Comparison of ENCODE assay signal across 8 cellular contexts in genomic region chr16:2683041-2683440, GRCh38. TPM values are rescaled to one million over a fixed set of nuclear protein-coding genes. Genes with fewer than 3 reads are reported as not detected.
DNase-seq lines count a peak whose midpoint lies in the region; ATAC-seq, FAIRE-seq and TF ChIP-seq lines count a peak whose summit lies in the region.
"Not testable (repeated sequence)": the region's sequence is repeated elsewhere in the genome, so short reads cannot be mapped to it uniquely, and the experiment has no call there.

No MANE protein-coding gene starts in this region.

- peak overlapping the region; percentile 33 for H3K4me2 ChIP-seq in GM12878 (ENCODE audit: control insufficient read depth, insufficient read depth)
- H3K4me2 ChIP-seq in neural cell (ENCODE audit: low read length): peak overlapping the region; percentile 44

- H2AFZ ChIP-seq in GM12878 (ENCODE audit: control insufficient read depth, low read depth, low read length); neural cell (ENCODE audit: low read depth, low read length): not testable (repeated sequence)

- intact Hi-C loops in CD4-positive, alpha-beta T cell (cut with DNase I, micrococcal nuclease): loop anchor here in 1 of 2 experiments (5.0 kb wide), 1 partner anchor 636 kb away; the partner anchor contains the start of genes NTHL1 and TSC2
- intact Hi-C loops in GM12878 (cut with micrococcal nuclease; ENCODE audit: unreplicated experiment): loop anchor here (2.0 to 10.0 kb wide), 2 partner anchors 38 to 148 kb away; partner anchors contain the start of genes CEMP1, PDPK1 and PRSS27
- intact Hi-C loops in kidney (cut with DNase I): not testable (repeated sequence)

- POLR2A ChIA-PET in CD4-positive, alpha-beta T cell (lab: Charles Lee): interaction anchor here (0.6 to 1.7 kb wide), 5 partner anchors 8 to 229 kb away, joined by 3 to 9 read pairs (median 5); partner anchors contain the start of gene FLYWCH1
- POLR2A ChIA-PET in GM12878 (lab: Charles Lee): interaction anchor here (1.0 to 2.0 kb wide), 2 partner anchors 71 to 229 kb away, joined by 3 to 5 read pairs; partner anchors contain the start of gene FLYWCH1

- TF ChIP-seq CTCF in CD4-positive, alpha-beta T cell (IDR thresholded peaks at IDR 0.05); VCaP (conservative IDR thresholded peaks at IDR 0.05); GM12878 (IDR thresholded peaks at IDR 0.05 in 2 of 3, conservative IDR thresholded peaks at IDR 0.05 in 1 of 3; ENCODE audit: control insufficient read depth in 2 of 3, extremely low read depth in 1 of 3, insufficient read depth in 1 of 3, low read depth in 3 of 3, low read length in 3 of 3); kidney (IDR thresholded peaks at IDR 0.05; ENCODE audit: borderline replicate concordance, extremely low read depth, insufficient read depth); neural cell (IDR thresholded peaks at IDR 0.05; ENCODE audit: poor library complexity, severe bottlenecking): not testable (repeated sequence)

- H3K4me3 Mint-ChIP-seq in CD4-positive, alpha-beta T cell: peak overlapping the region; percentile 96

- H3K4me3 ChIP-seq in Jurkat, Clone E6-1 (ENCODE audit: low read length): peak overlapping the region; percentile 97
- H3K4me3 ChIP-seq in GM12878 (peak overlapping the region; percentile 94), kidney (ENCODE audit: low read length in 2 of 2) (peak overlapping the region; percentile 95), neural cell (ENCODE audit: low read length) (peak overlapping the region; percentile 96), subcutaneous abdominal adipose tissue (ENCODE audit: low read depth in 1 of 5, low read length in 5 of 5) (peak overlapping the region; percentile 84 to 100 (median 97))

- peak overlapping the region; percentile 91 for H3K27ac Mint-ChIP-seq in CD4-positive, alpha-beta T cell

- not testable (repeated sequence) for H3K9me2 ChIP-seq in neural cell (ENCODE audit: insufficient read depth, low read length)

- 2% methylated on average over 12 of the region's 13 CpGs for WGBS in GM12878 (ENCODE audit: insufficient coverage, insufficient replicate concordance, low lambda C conversion rate, missing lambda C conversion rate)

- not testable (repeated sequence) for TF ChIP-seq RAD21 in GM12878 (IDR thresholded peaks at IDR 0.05; ENCODE audit: insufficient read depth, low read depth, low read length); neural cell (conservative IDR thresholded peaks at IDR 0.05)

- not testable (repeated sequence) for H3K9me3 Mint-ChIP-seq in CD4-positive, alpha-beta T cell

- not testable (repeated sequence) for DNase-seq in CD4-positive, alpha-beta T cell; Jurkat, Clone E6-1 (ENCODE audit: low read depth, low spot score); GM12878 (ENCODE audit: low read depth, low spot score); kidney
- DNase-seq in erythroblast (lab: John Stamatoyannopoulos, UW): peak; percentile 43 to 55

- not testable (repeated sequence) for H3K4me1 ChIP-seq in GM12878 (ENCODE audit: control insufficient read depth, insufficient read depth, low read length); kidney (ENCODE audit: control insufficient read depth in 1 of 2, insufficient read depth in 1 of 2, low read depth in 1 of 2, low read length in 2 of 2)
- peaks cover 0 to 40% (median 31%) of the 10 kb centered on the region in 5 donors for H3K4me1 ChIP-seq in subcutaneous abdominal adipose tissue (ENCODE audit: control insufficient read depth in 5 of 5, insufficient read depth in 5 of 5, low read length in 5 of 5)

- H3K4me1 Mint-ChIP-seq in CD4-positive, alpha-beta T cell (ENCODE audit: low read depth): peaks cover 25% of the 10 kb centered on the region

- TF ChIP-seq EP300 in GM12878 (IDR thresholded peaks at IDR 0.05; ENCODE audit: borderline replicate concordance in 1 of 2, control insufficient read depth in 1 of 2, low read depth in 2 of 2, low read length in 2 of 2); neural cell (conservative IDR thresholded peaks at IDR 0.05; ENCODE audit: poor library complexity, severe bottlenecking): not testable (repeated sequence)

- H3K36me3 ChIP-seq in GM12878 (ENCODE audit: control insufficient read depth in 2 of 2, insufficient read depth in 2 of 2, low read length in 1 of 2); kidney (ENCODE audit: control insufficient read depth in 1 of 2, insufficient read depth in 2 of 2, low read length in 2 of 2); neural cell (ENCODE audit: insufficient read depth, low read length); subcutaneous abdominal adipose tissue (ENCODE audit: control insufficient read depth in 5 of 5, insufficient read depth in 5 of 5, low read length in 5 of 5): not testable (repeated sequence)

- not testable (repeated sequence) for H4K20me1 ChIP-seq in GM12878 (ENCODE audit: control insufficient read depth, insufficient read depth); neural cell (ENCODE audit: insufficient read depth)

- peaks cover 38% of the 10 kb centered on the region for H3K79me2 ChIP-seq in GM12878 (ENCODE audit: control insufficient read depth, insufficient read depth, low read length)
- H3K79me2 ChIP-seq in neural cell (replicated peaks; ENCODE audit: insufficient read depth, low read length): peaks cover 19% of the 10 kb centered on the region

- BruUV-seq in GM12878 (replicated peaks; lab: Mats Ljungman, UMichigan): not testable (repeated sequence)

- peak overlapping the region; percentile 66 for H3K27ac ChIP-seq in CD4-positive, alpha-beta T cell (ENCODE audit: low read depth, low read length)
- peak overlapping the region; percentile 82 for H3K27ac ChIP-seq in VCaP
- peak overlapping the region; percentile 82 for H3K27ac ChIP-seq in GM12878 (ENCODE audit: control insufficient read depth, insufficient read depth)
- H3K27ac ChIP-seq in kidney (ENCODE audit: low read depth in 2 of 2, low read length in 2 of 2): peak overlapping the region; percentile 79 to 85
- peak overlapping the region; percentile 58 for H3K27ac ChIP-seq in neural cell (ENCODE audit: low read length)
- H3K27ac ChIP-seq in subcutaneous abdominal adipose tissue (ENCODE audit: low read depth, low read length): peak overlapping the region; percentile 76

- peak overlapping the region; percentile 95 for H3K9ac ChIP-seq in GM12878 (ENCODE audit: control insufficient read depth, insufficient read depth, low read length)
- peak overlapping the region; percentile 87 to 93 for H3K9ac ChIP-seq in kidney (ENCODE audit: low read length in 2 of 2)
- peak overlapping the region; percentile 86 for H3K9ac ChIP-seq in neural cell (ENCODE audit: low read length)
- peak overlapping the region; percentile 84 to 97 (median 96) for H3K9ac ChIP-seq in subcutaneous abdominal adipose tissue (ENCODE audit: low read length in 5 of 5)

- SMC1A ChIA-PET in GM12878 (lab: Charles Lee; ENCODE audit: uncharacterized antibody, unreplicated experiment): not testable (repeated sequence)

- in situ Hi-C loops in GM12878 (cut with MboI): not testable (repeated sequence)

- TF ChIP-seq POLR2A in GM12878 (IDR thresholded peaks at IDR 0.05; ENCODE audit: low read depth, low read length); erythroblast (IDR thresholded peaks at IDR 0.05; ENCODE audit: low read length): not testable (repeated sequence)

- H3F3A ChIP-seq in neural cell (ENCODE audit: insufficient read depth, low read length, poor library complexity, severe bottlenecking): not testable (repeated sequence)

- ATAC-seq in CD4-positive, alpha-beta T cell (ENCODE audit: poor library complexity); GM12878: not testable (repeated sequence)

- FAIRE-seq in GM12878 (lab: Jason Lieb, UNC); kidney (lab: Jason Lieb, UNC): not testable (repeated sequence)

- not testable (repeated sequence) for H3K27me3 Mint-ChIP-seq in CD4-positive, alpha-beta T cell

- not testable (repeated sequence) for H3K36me3 Mint-ChIP-seq in CD4-positive, alpha-beta T cell (ENCODE audit: low read depth)

- not testable (repeated sequence) for H3K27me3 ChIP-seq in CD4-positive, alpha-beta T cell (ENCODE audit: control insufficient read depth, insufficient read depth, low read length); GM12878 (replicated peaks in 1 of 2; ENCODE audit: control insufficient read depth in 2 of 2, insufficient read depth in 2 of 2, low read length in 1 of 2); neural cell (ENCODE audit: insufficient read depth, low read depth, low read length); subcutaneous abdominal adipose tissue (ENCODE audit: control insufficient read depth in 5 of 5, insufficient read depth in 4 of 5, low read length in 5 of 5)

- H3K9me3 ChIP-seq in CD4-positive, alpha-beta T cell (ENCODE audit: control insufficient read depth, low read length); GM12878 (replicated peaks; ENCODE audit: control insufficient read depth, insufficient read depth, low read length); kidney (ENCODE audit: control insufficient read depth in 1 of 2, low read length in 2 of 2); neural cell (ENCODE audit: low read length); subcutaneous abdominal adipose tissue (ENCODE audit: control insufficient read depth in 5 of 5, low read length in 5 of 5): not testable (repeated sequence)

- RAD21 ChIA-PET in GM12878 (lab: Charles Lee; ENCODE audit: unreplicated experiment): not testable (repeated sequence)

- CTCF ChIA-PET in CD4-positive, alpha-beta T cell (lab: Charles Lee): interaction anchor here (1.3 kb wide), 1 partner anchor 185 kb away, joined by 3 read pairs; no protein-coding TSS in a partner anchor
- CTCF ChIA-PET in GM12878 (lab: Yijun Ruan, JAX): interaction anchor here (1.0 kb wide), 1 partner anchor 185 kb away, joined by 3 read pairs; no protein-coding TSS in a partner anchor

RNA-seq across cellular contexts. Expression of gene KCTD5, which starts 0.7 kb away (rescaled TPM):
- 10 to 100 TPM; 20.6 to 22.6 TPM for total RNA-seq in CD4-positive, alpha-beta T cell
- 39.3 TPM for polyA plus RNA-seq in Jurkat, Clone E6-1 (2012; ENCODE audit: insufficient read depth, insufficient read length)
- total RNA-seq in GM12878 (2013; cell fraction: nucleolus; rRNA removed): 17.9 and 27.0 TPM in 2 replicates
- total RNA-seq in GM12878 (2014; rRNA removed): 36.1 and 40.9 TPM in 2 replicates
- total RNA-seq in GM12878 (2014; rRNA removed; fragmentation: Illumina TruSeq; extraction: Trizol): 24.1 and 24.2 TPM in 2 replicates
- 36.1 and 36.5 TPM in 2 replicates for total RNA-seq in GM12878 (2021)
- polyA plus RNA-seq in GM12878 (2011; ENCODE audit: low read depth): 16.7 TPM
- 42.4 and 50.2 TPM in 2 replicates for polyA plus RNA-seq in GM12878 (2011; rRNA removed)
- polyA plus RNA-seq in GM12878 (2011; cell fraction: cytosol; rRNA removed): 62.7 and 95.3 TPM in 2 replicates
- polyA plus RNA-seq in GM12878 (2011; cell fraction: nucleus; rRNA removed): 42.2 and 48.1 TPM in 2 replicates
- polyA plus RNA-seq in GM12878 (2012): 23.3 and 35.2 TPM in 2 replicates
- 18.1 and 24.7 TPM in 2 replicates for polyA plus RNA-seq in GM12878 (2014; fragmentation: Illumina TruSeq; extraction: Trizol)
- polyA plus RNA-seq in GM12878 (2014; fragmentation: Nextera tagmentation; extraction: Ambion mirVana): 1 to 10 TPM in 1 of 2 experiments, under 1 TPM in 1; 0.58 to 3.0 TPM
- 56.4 and 57.9 TPM in 2 replicates for polyA plus RNA-seq in GM12878 (2014; rRNA removed)
- 10 to 100 TPM; 38.1 to 42.3 TPM for polyA plus RNA-seq in GM12878 (2016; fragmentation: Nextera tagmentation; extraction: Ambion mirVana)
- polyA minus RNA-seq in GM12878 (2011; rRNA and poly(A)+ RNA removed): 34.3 and 36.0 TPM in 2 replicates
- 13.5 and 17.0 TPM in 2 replicates for polyA minus RNA-seq in GM12878 (2011; cell fraction: cytosol; rRNA and poly(A)+ RNA removed)
- polyA minus RNA-seq in GM12878 (2011; cell fraction: nucleus; rRNA and poly(A)+ RNA removed): 39.0 and 51.4 TPM in 2 replicates
- total RNA-seq in kidney: 19.9 TPM
- 12.8 TPM for polyA plus RNA-seq in kidney (ENCODE audit: insufficient read depth, low read depth, low replicate concordance)
- polyA plus RNA-seq in neural cell: 42.7 and 43.6 TPM in 2 replicates
- 46.7 and 49.5 TPM in 2 replicates for polyA minus RNA-seq in neural cell

RNA-seq across cellular contexts. Expression of gene PRSS27, which starts 37.0 kb away (rescaled TPM):
- total RNA-seq in CD4-positive, alpha-beta T cell: under 1 TPM; 0.28 to 0.44 TPM
- polyA plus RNA-seq in Jurkat, Clone E6-1 (2012; ENCODE audit: insufficient read depth, insufficient read length): 0.91 TPM
- 3.9 and 4.2 TPM in 2 replicates for total RNA-seq in GM12878 (2013; cell fraction: nucleolus; rRNA removed)
- total RNA-seq in GM12878 (2014; rRNA removed): 0.71 and 1.4 TPM in 2 replicates
- 0.27 and 0.37 TPM in 2 replicates for total RNA-seq in GM12878 (2014; rRNA removed; fragmentation: Illumina TruSeq; extraction: Trizol)
- 0.97 and 1.8 TPM in 2 replicates for total RNA-seq in GM12878 (2021)
- 0.58 TPM for polyA plus RNA-seq in GM12878 (2011; ENCODE audit: low read depth)
- polyA plus RNA-seq in GM12878 (2011; rRNA removed): 0.49 and 0.65 TPM in 2 replicates
- 1.5 and 2.6 TPM in 2 replicates for polyA plus RNA-seq in GM12878 (2011; cell fraction: cytosol; rRNA removed)
- polyA plus RNA-seq in GM12878 (2011; cell fraction: nucleus; rRNA removed): 4.2 and 4.3 TPM in 2 replicates
- polyA plus RNA-seq in GM12878 (2012): 0.90 and 1.6 TPM in 2 replicates
- 0.18 TPM in 1 of 2 replicates, not detected in the other for polyA plus RNA-seq in GM12878 (2014; fragmentation: Illumina TruSeq; extraction: Trizol)
- not detected for polyA plus RNA-seq in GM12878 (2014; fragmentation: Nextera tagmentation; extraction: Ambion mirVana)
- polyA plus RNA-seq in GM12878 (2014; rRNA removed): 0.86 and 1.8 TPM in 2 replicates
- under 1 TPM; 0.21 to 0.36 TPM for polyA plus RNA-seq in GM12878 (2016; fragmentation: Nextera tagmentation; extraction: Ambion mirVana)
- 0.37 and 1.6 TPM in 2 replicates for polyA minus RNA-seq in GM12878 (2011; rRNA and poly(A)+ RNA removed)
- polyA minus RNA-seq in GM12878 (2011; cell fraction: cytosol; rRNA and poly(A)+ RNA removed): 0.83 and 1.5 TPM in 2 replicates
- polyA minus RNA-seq in GM12878 (2011; cell fraction: nucleus; rRNA and poly(A)+ RNA removed): 0.60 and 1.1 TPM in 2 replicates
- 2.1 TPM for total RNA-seq in kidney
- polyA plus RNA-seq in kidney (ENCODE audit: insufficient read depth, low read depth, low replicate concordance): 0.41 TPM
- 3.0 and 5.9 TPM in 2 replicates for polyA plus RNA-seq in neural cell
- polyA minus RNA-seq in neural cell: 3.4 and 4.9 TPM in 2 replicates
